8 cellular contexts compared by ENCODE assay signal in genomic region chr1:2199042-2199810, GRCh38. TPM values are rescaled to one million over a fixed set of nuclear protein-coding genes. Genes with fewer than 3 reads are reported as not detected.
DNase-seq lines count a peak whose midpoint lies in the region; TF ChIP-seq lines count a peak whose summit lies in the region.

No MANE protein-coding gene starts in this region.

- no peaks in the 10 kb centered on the region for H3K9me3 ChIP-seq in right atrium auricular region

- H3K4me3 ChIP-seq in right atrium auricular region = peak overlapping the region; percentile 47 to 52

- peaks cover 0 to 48% of the 10 kb centered on the region in 2 donors for H3K4me1 ChIP-seq in right atrium auricular region

- H3K27me3 ChIP-seq in right atrium auricular region = no peaks in the 10 kb centered on the region

- no peaks in the 10 kb centered on the region for H3K36me3 ChIP-seq in right atrium auricular region

- peak overlapping the region; percentile 81 to 82 for H3K27ac ChIP-seq in right atrium auricular region

- DNase-seq in GM04504 (ENCODE audit: low read depth) = peak; percentile 87
- peak; percentile 81 for DNase-seq in HT-29 (ENCODE audit: low spot score)
- DNase-seq in T-helper 22 cell (ENCODE audit: low read depth) = peak; percentile 72
- peak in 51 of 56 donors; percentile 11 to 82 (median 65) for DNase-seq in amygdala (lab: John Stamatoyannopoulos, UW)
- DNase-seq in right atrium auricular region (ENCODE audit: low spot score) = peak; percentile 97
- peak; percentile 56 for DNase-seq in putamen (ENCODE audit: low spot score)
- DNase-seq in ureter (ENCODE audit: low spot score) = peak; percentile 94
- no peak for DNase-seq in GM19240 (ENCODE audit: insufficient read length, low spot score)

- no peak for TF ChIP-seq CTCF in right atrium auricular region (IDR thresholded peaks at IDR 0.05)

RNA-seq across cellular contexts. Expression of gene FAAP20, which starts 4.7 kb away (rescaled TPM):
- 99.3 and 119 TPM in 2 replicates for total RNA-seq in HT-29 (2014; rRNA removed; shearing (Covaris generic))
- total RNA-seq in right atrium auricular region (10 to 100 TPM; 18.5 to 24.3 TPM), ureter (52.3 TPM)

RNA-seq across cellular contexts. Expression of gene SKI, which starts 28.9 kb away (rescaled TPM):
- total RNA-seq in HT-29 (2014; rRNA removed; shearing (Covaris generic)) = 12.1 and 15.2 TPM in 2 replicates
- total RNA-seq in right atrium auricular region (10 to 100 TPM; 36.7 to 57.2 TPM), ureter (77.5 TPM)
